In genomic region chr2:162457021-162457420, GRCh38 we compare ENCODE assay signal across 21 cellular contexts.
A peak's percentile ranks its signal among the peaks of the same experiment; 100 is the strongest.
DNase-seq lines count a peak whose midpoint lies in the region; FAIRE-seq and TF ChIP-seq lines count a peak whose summit lies in the region.
"Had no signal": no experiment of that assay in that cellular context is flagged by ENCODE, and none has a peak within 500 bp of the region (broad histone marks: within the 10 kb centered on the region; RNA-seq: fewer than 3 reads in every experiment).

No MANE protein-coding gene starts in this region.

- H3K79me2 ChIP-seq in astrocyte (ENCODE audit: insufficient read depth, low read length) (no peaks in the 10 kb centered on the region), SK-N-SH (ENCODE audit: insufficient read depth) (no peaks in the 10 kb centered on the region)

- 8% methylated on average over 1 of the region's 1 CpG for WGBS in SK-N-SH (ENCODE audit: low lambda C conversion rate)

- H2AFZ ChIP-seq in astrocyte (ENCODE audit: low read depth, low read length) = no peak overlapping the region
- no peak overlapping the region for H2AFZ ChIP-seq in SK-N-SH (ENCODE audit: low read depth)
- H2AFZ ChIP-seq: GM23248 had no signal

- H3K4me1 ChIP-seq in astrocyte (ENCODE audit: insufficient read depth, low read length) (no peaks in the 10 kb centered on the region), SK-N-SH (ENCODE audit: control insufficient read depth in 1 of 2, insufficient read depth in 2 of 2, low read depth in 1 of 2, low read length in 1 of 2) (no peaks in the 10 kb centered on the region), Peyer's patch (no peaks in the 10 kb centered on the region)
- H3K4me1 ChIP-seq: BE2C, HAP-1 had no signal

- H3K9me3 ChIP-seq in astrocyte (ENCODE audit: insufficient read depth, low read depth, low read length) = no peaks in the 10 kb centered on the region
- H3K9me3 ChIP-seq in SK-N-SH = no peaks in the 10 kb centered on the region
- no peaks in the 10 kb centered on the region for H3K9me3 ChIP-seq in Peyer's patch
- H3K9me3 ChIP-seq: BE2C, HAP-1 had no signal

- H3F3A ChIP-seq in SK-N-SH (replicated peaks; ENCODE audit: insufficient read depth) = no peaks in the 10 kb centered on the region

- H3K27ac Mint-ChIP-seq in astrocyte (ENCODE audit: unreplicated experiment) (no peak overlapping the region), glutamatergic neuron (ENCODE audit: unreplicated experiment) (peak overlapping the region; percentile 90), nephron (peak overlapping the region in 2 of 3 experiments; percentile 93 to 94)
- H3K27ac Mint-ChIP-seq: CD4-positive, CD25-positive, alpha-beta regulatory T cell; CD8-positive, alpha-beta memory T cell had no signal

- H4K20me1 ChIP-seq in astrocyte (ENCODE audit: insufficient read depth, low read length) (no peaks in the 10 kb centered on the region), SK-N-SH (ENCODE audit: insufficient read depth) (no peaks in the 10 kb centered on the region)

- TF ChIP-seq RAD21 in SK-N-SH (IDR thresholded peaks at IDR 0.05; ENCODE audit: low read length) = no peak

- TF ChIP-seq CTCF in astrocyte (IDR thresholded peaks at IDR 0.05; ENCODE audit: insufficient read depth, low read depth, low read length) (no peak), glutamatergic neuron (IDR thresholded peaks at IDR 0.05; ENCODE audit: partially characterized antibody, unreplicated experiment) (no peak), nephron (IDR thresholded peaks at IDR 0.05; ENCODE audit: unreplicated experiment in 3 of 3) (no peak), SK-N-SH (IDR thresholded peaks at IDR 0.05) (no peak), Peyer's patch (IDR thresholded peaks at IDR 0.05) (no peak)

- CTCF ChIA-PET in SK-N-SH (lab: Yijun Ruan, JAX) = no interaction called here

- H3K9ac ChIP-seq in astrocyte (ENCODE audit: low read length) (no peak overlapping the region), SK-N-SH (no peak overlapping the region)
- H3K9ac ChIP-seq: GM23248 had no signal

- no peak overlapping the region for H3K27ac ChIP-seq in astrocyte (ENCODE audit: low read depth, low read length)
- no peak overlapping the region for H3K27ac ChIP-seq in SK-N-SH (ENCODE audit: low read depth in 2 of 2, low read length in 1 of 2)
- H3K27ac ChIP-seq in Peyer's patch = no peak overlapping the region
- H3K27ac ChIP-seq: GM23248 had no signal

- no peak overlapping the region for H3K4me3 Mint-ChIP-seq in astrocyte (ENCODE audit: unreplicated experiment)
- H3K4me3 Mint-ChIP-seq in glutamatergic neuron (ENCODE audit: unreplicated experiment) = no peak overlapping the region
- H3K4me3 Mint-ChIP-seq in nephron = peak overlapping the region in 2 of 3 experiments; percentile 33 to 42
- H3K4me3 Mint-ChIP-seq: CD4-positive, CD25-positive, alpha-beta regulatory T cell; CD8-positive, alpha-beta memory T cell had no signal

- H3K9me3 Mint-ChIP-seq in astrocyte (ENCODE audit: unreplicated experiment) = peaks cover 6% of the 10 kb centered on the region
- H3K9me3 Mint-ChIP-seq in glutamatergic neuron (ENCODE audit: unreplicated experiment) = peaks cover 19% of the 10 kb centered on the region
- peaks cover 3% of the 10 kb centered on the region for H3K9me3 Mint-ChIP-seq in nephron

- no peaks in the 10 kb centered on the region for H3K9me2 ChIP-seq in SK-N-SH

- H3K4me3 ChIP-seq in astrocyte (ENCODE audit: insufficient read depth, low read depth, low read length) = no peak overlapping the region
- H3K4me3 ChIP-seq in SK-N-SH (ENCODE audit: low read depth in 2 of 2, low read length in 1 of 2) = no peak overlapping the region
- no peak overlapping the region for H3K4me3 ChIP-seq in Peyer's patch
- H3K4me3 ChIP-seq: GM12878, GM23248, HAP-1 had no signal

- H3K4me2 ChIP-seq in astrocyte (ENCODE audit: low read length) (no peak overlapping the region), SK-N-SH (no peak overlapping the region)

- FAIRE-seq in astrocyte (lab: Jason Lieb, UNC) = no peak
- FAIRE-seq: A204.1, GM12878, GM19239 had no signal

- no peaks in the 10 kb centered on the region for H3K36me3 Mint-ChIP-seq in astrocyte (ENCODE audit: low read depth, unreplicated experiment)
- peaks cover 11% of the 10 kb centered on the region for H3K36me3 Mint-ChIP-seq in glutamatergic neuron (ENCODE audit: unreplicated experiment)
- H3K36me3 Mint-ChIP-seq in nephron (ENCODE audit: low read depth) = no peaks in the 10 kb centered on the region
- H3K36me3 Mint-ChIP-seq: CD4-positive, CD25-positive, alpha-beta regulatory T cell; CD8-positive, alpha-beta memory T cell had no signal

- POLR2A ChIA-PET in SK-N-SH (lab: Yijun Ruan, JAX) = no interaction called here

- H3K27me3 Mint-ChIP-seq in astrocyte (ENCODE audit: low read depth, unreplicated experiment) (no peaks in the 10 kb centered on the region), glutamatergic neuron (ENCODE audit: unreplicated experiment) (peaks cover 9% of the 10 kb centered on the region), nephron (ENCODE audit: low read depth) (peaks cover 5% of the 10 kb centered on the region)
- H3K27me3 Mint-ChIP-seq: CD4-positive, CD25-positive, alpha-beta regulatory T cell had no signal

- DNase-seq in astrocyte (ENCODE audit: low read depth) = peak; percentile 70
- no peak for DNase-seq in glutamatergic neuron
- DNase-seq in SK-N-SH = no peak
- no peak for DNase-seq in Peyer's patch
- DNase-seq in NCI-H2081 (lab: John Stamatoyannopoulos, UW) = no peak
- DNase-seq: ACHN; BE2C; C1 segment of cervical spinal cord; CD4-positive, CD25-positive, alpha-beta regulatory T cell; CD8-positive, alpha-beta memory T cell; COR-L47; DMS 273 treated with DMSO at 0.1 percent for 48 hours; DMS53; DND-41; EL; GM23248 had no signal

- H3K36me3 ChIP-seq in astrocyte (ENCODE audit: insufficient read depth, low read length) (no peaks in the 10 kb centered on the region), SK-N-SH (replicated peaks in 1 of 2; ENCODE audit: control insufficient read depth in 1 of 2, insufficient read depth in 2 of 2, low read length in 1 of 2) (no peaks in the 10 kb centered on the region), Peyer's patch (no peaks in the 10 kb centered on the region)
- H3K36me3 ChIP-seq: BE2C, HAP-1 had no signal

- H3K4me1 Mint-ChIP-seq in astrocyte (ENCODE audit: low read depth, unreplicated experiment) (no peaks in the 10 kb centered on the region), glutamatergic neuron (ENCODE audit: low read depth, unreplicated experiment) (peaks cover 43% of the 10 kb centered on the region), nephron (peaks cover 20% of the 10 kb centered on the region)
- H3K4me1 Mint-ChIP-seq: CD4-positive, CD25-positive, alpha-beta regulatory T cell; CD8-positive, alpha-beta memory T cell had no signal

- TF ChIP-seq EP300 in SK-N-SH (IDR thresholded peaks at IDR 0.05; ENCODE audit: borderline replicate concordance in 1 of 2, low read depth in 1 of 2, low read length in 1 of 2) = no peak

- no peak for TF ChIP-seq POLR2A in Peyer's patch (IDR thresholded peaks at IDR 0.05)

- H3K27me3 ChIP-seq in astrocyte (ENCODE audit: insufficient read depth, low read length) (no peaks in the 10 kb centered on the region), SK-N-SH (ENCODE audit: insufficient read depth) (no peaks in the 10 kb centered on the region), Peyer's patch (no peaks in the 10 kb centered on the region)
- H3K27me3 ChIP-seq: BE2C had no signal

TF ChIP-seq in SK-N-SH, 30 proteins besides CTCF, POLR2A, EP300 and RAD21:
- TF ChIP-seq GABPA (IDR thresholded peaks at IDR 0.05; ENCODE audit: low read depth) = no peak
- no peak for TF ChIP-seq MEF2A (IDR thresholded peaks at IDR 0.05; ENCODE audit: borderline replicate concordance, low read depth)
- TF ChIP-seq GATA2 (CRISPR knock-in tag; IDR thresholded peaks at IDR 0.05) = no peak
- TF ChIP-seq SIN3A (IDR thresholded peaks at IDR 0.05; ENCODE audit: borderline replicate concordance, low read depth, low read length) = no peak
- TF ChIP-seq FOXM1 (IDR thresholded peaks at IDR 0.05; ENCODE audit: low read depth) = no peak

Comparison
In these comparisons a context has a peak if more than half of its experiments do, and no peak if none do; other contexts are left out.
1. H3K4me3 Mint-ChIP-seq: peak in nephron (2 of 3); none in astrocyte (single experiment) and glutamatergic neuron (single experiment).